Comparison of ENCODE assay signal across 9 cellular contexts in the genomic region with DNA sequence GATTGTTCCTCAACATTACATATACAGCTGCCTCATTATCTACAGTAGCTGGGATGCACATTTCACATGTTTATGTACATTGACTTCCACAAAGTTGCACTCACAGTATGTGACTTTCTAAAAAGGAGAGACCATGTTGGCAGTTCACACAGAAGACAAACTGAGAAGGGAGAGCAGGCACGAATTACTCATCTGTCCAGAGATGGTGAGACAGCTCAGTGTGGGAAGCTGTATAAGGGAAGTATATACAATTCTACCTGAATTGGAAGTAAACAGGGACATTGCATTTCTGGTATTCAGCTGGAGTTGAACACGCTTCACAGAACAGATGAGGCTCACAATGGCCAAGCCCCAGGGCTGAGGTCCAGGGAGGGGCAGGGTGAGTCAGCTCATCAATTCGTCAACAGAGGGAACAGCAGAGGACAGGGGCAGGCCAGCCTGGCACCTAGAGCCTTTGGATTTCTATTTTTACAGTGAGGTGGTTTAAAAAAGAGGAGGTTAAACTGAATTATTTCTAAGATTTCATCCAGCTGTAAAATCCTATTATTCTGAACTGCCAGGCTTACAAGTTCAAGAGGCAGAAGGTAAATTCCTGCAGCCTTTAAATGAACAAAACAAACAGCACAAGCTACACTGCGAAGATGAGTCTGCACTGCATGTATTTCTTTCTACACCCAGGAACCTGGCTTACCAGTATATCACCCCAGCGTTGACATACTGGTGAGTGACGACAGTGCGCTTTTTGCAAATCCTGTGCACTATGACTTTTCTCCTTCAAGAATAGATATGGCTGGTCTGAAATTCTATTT. TPM values are rescaled to one million over a fixed set of nuclear protein-coding genes. Genes with fewer than 3 reads are reported as not detected.
DNase-seq lines count a peak whose midpoint lies in the region; ATAC-seq and TF ChIP-seq lines count a peak whose summit lies in the region.
"Had no signal": no experiment of that assay in that cellular context is flagged by ENCODE, and none has a peak within 500 bp of the region (broad histone marks: within the 10 kb centered on the region; RNA-seq: fewer than 3 reads in every experiment).

No MANE protein-coding gene starts in this region.

- no CpG with 5 or more reads among the region's 7 CpGs for WGBS in neuronal stem cell (ENCODE audit: extremely low coverage in 2 of 2, insufficient read length in 2 of 2, insufficient replicate concordance in 1 of 2), 2 donors

- no peak overlapping the region for H2BK5ac ChIP-seq in neuronal stem cell (ENCODE audit: low read length)

- DNase-seq in Daoy (ENCODE audit: low read depth), result peak; percentile 73
- DNase-seq in SJSA1 (ENCODE audit: low read depth in 1 of 2, low spot score in 2 of 2), result peak; percentile 61 to 75
- DNase-seq in fibroblast of the aortic adventitia (ENCODE audit: low read depth), result peak; percentile 64
- DNase-seq in neuronal stem cell (ENCODE audit: low spot score), result peak; percentile 24
- DNase-seq in DMS153 (lab: John Stamatoyannopoulos, UW), result no peak
- DNase-seq in putamen (ENCODE audit: low spot score), result no peak
- no peak for DNase-seq in effector CD8-positive, alpha-beta T cell (lab: John Stamatoyannopoulos, UW)

- H4K91ac ChIP-seq in neuronal stem cell (ENCODE audit: low read depth, low read length, poor library complexity), result no peak overlapping the region

- no peak overlapping the region for H3K4ac ChIP-seq in neuronal stem cell (ENCODE audit: low read length)

- H3K23ac ChIP-seq in neuronal stem cell (ENCODE audit: low read depth, low read length, poor library complexity), result no peak overlapping the region

- H2BK15ac ChIP-seq in neuronal stem cell (ENCODE audit: low read length), result no peak overlapping the region

- H3K36me3 ChIP-seq in SJSA1 (peaks cover 30% of the 10 kb centered on the region), neuronal stem cell (replicated peaks in 1 of 2; ENCODE audit: control insufficient read depth in 2 of 2, insufficient read depth in 2 of 2, low read length in 2 of 2) (peaks cover 3 to 51% of the 10 kb centered on the region in 2 donors)
- H3K36me3 ChIP-seq: breast epithelium had no signal

- no peaks in the 10 kb centered on the region for H3K27me3 ChIP-seq in SJSA1 (replicated peaks)
- no peaks in the 10 kb centered on the region for H3K27me3 ChIP-seq in neuronal stem cell (ENCODE audit: control insufficient read depth in 3 of 3, insufficient read depth in 3 of 3, low read depth in 1 of 3, low read length in 3 of 3)
- H3K27me3 ChIP-seq: breast epithelium had no signal

- no peak overlapping the region for H3K14ac ChIP-seq in neuronal stem cell (ENCODE audit: low read length)

- no peak for TF ChIP-seq CTCF in fibroblast of the aortic adventitia (IDR thresholded peaks at IDR 0.05; ENCODE audit: insufficient read depth, low read length)

- H2BK12ac ChIP-seq in neuronal stem cell (ENCODE audit: low read length), result no peak overlapping the region

- H3K79me1 ChIP-seq in neuronal stem cell (ENCODE audit: low read depth, low read length), result peaks cover 4% of the 10 kb centered on the region

- no peak overlapping the region for H3K4me2 ChIP-seq in neuronal stem cell (ENCODE audit: insufficient read depth, low read length, poor library complexity, severe bottlenecking)

- no peak overlapping the region for H4K8ac ChIP-seq in neuronal stem cell (ENCODE audit: low read depth, low read length)

- H3K4me1 ChIP-seq in SJSA1 (replicated peaks), result peaks cover 24% of the 10 kb centered on the region
- H3K4me1 ChIP-seq in neuronal stem cell (ENCODE audit: control insufficient read depth in 2 of 2, insufficient read depth in 1 of 2, low read depth in 1 of 2, low read length in 2 of 2), result peaks cover 5 to 7% of the 10 kb centered on the region in 2 donors
- H3K4me1 ChIP-seq: breast epithelium had no signal

- H2AFZ ChIP-seq in neuronal stem cell (ENCODE audit: low read length), result no peak overlapping the region

- H3K9ac ChIP-seq in neuronal stem cell (ENCODE audit: low read depth, low read length, poor library complexity), result no peak overlapping the region

- no peaks in the 10 kb centered on the region for H3K9me3 ChIP-seq in SJSA1 (replicated peaks)
- H3K9me3 ChIP-seq in neuronal stem cell (replicated peaks in 1 of 2; ENCODE audit: control insufficient read depth in 2 of 2, insufficient read depth in 1 of 2, low read depth in 1 of 2, low read length in 2 of 2), result peaks cover 0 to 14% of the 10 kb centered on the region in 2 donors
- H3K9me3 ChIP-seq: breast epithelium had no signal

- no peak for ATAC-seq in GM18502 (IDR thresholded peaks at IDR 0.05; ENCODE audit: poor library complexity, unreplicated experiment)

- H3K27ac ChIP-seq in SJSA1 (no peak overlapping the region), neuronal stem cell (replicated peaks; ENCODE audit: low read length) (peak overlapping the region; percentile 32)
- H3K27ac ChIP-seq: breast epithelium had no signal

- H2BK120ac ChIP-seq in neuronal stem cell (ENCODE audit: low read depth, low read length), result no peak overlapping the region

- no peak overlapping the region for H2AK5ac ChIP-seq in neuronal stem cell (ENCODE audit: low read depth, low read length)

- H3K18ac ChIP-seq in neuronal stem cell (ENCODE audit: low read length), result no peak overlapping the region

- no peak overlapping the region for H3K4me3 ChIP-seq in SJSA1
- no peak overlapping the region for H3K4me3 ChIP-seq in fibroblast of the aortic adventitia (ENCODE audit: low read depth, low read length)
- H3K4me3 ChIP-seq in neuronal stem cell (ENCODE audit: low read length in 2 of 2), result no peak overlapping the region
- H3K4me3 ChIP-seq: breast epithelium had no signal

RNA-seq across cellular contexts. Expression of gene PARP4, which starts 9.8 kb away (rescaled TPM):
- 27.8 and 29.4 TPM in 2 replicates for total RNA-seq in Daoy (2014; rRNA removed; shearing (Covaris generic))
- total RNA-seq in SJSA1 (2014; rRNA removed; shearing (Covaris generic)), result 32.6 and 51.2 TPM in 2 replicates
- total RNA-seq in fibroblast of the aortic adventitia (ENCODE audit: low replicate concordance), result 72.0 and 109 TPM in 2 replicates
- polyA plus RNA-seq in neuronal stem cell (2013, experiment 1 of 2), result 18.5 TPM
- 19.3 TPM for polyA plus RNA-seq in neuronal stem cell (2013, experiment 2 of 2)

Comparison
In these comparisons a context has a peak if more than half of its experiments do, and no peak if none do; other contexts are left out.
1. DNase-seq: peak in Daoy (single experiment), SJSA1 (2 of 2), fibroblast of the aortic adventitia (single experiment) and neuronal stem cell (single experiment); none in DMS153 (single experiment), putamen (single experiment) and effector CD8-positive, alpha-beta T cell (single experiment).